In the genomic region with DNA sequence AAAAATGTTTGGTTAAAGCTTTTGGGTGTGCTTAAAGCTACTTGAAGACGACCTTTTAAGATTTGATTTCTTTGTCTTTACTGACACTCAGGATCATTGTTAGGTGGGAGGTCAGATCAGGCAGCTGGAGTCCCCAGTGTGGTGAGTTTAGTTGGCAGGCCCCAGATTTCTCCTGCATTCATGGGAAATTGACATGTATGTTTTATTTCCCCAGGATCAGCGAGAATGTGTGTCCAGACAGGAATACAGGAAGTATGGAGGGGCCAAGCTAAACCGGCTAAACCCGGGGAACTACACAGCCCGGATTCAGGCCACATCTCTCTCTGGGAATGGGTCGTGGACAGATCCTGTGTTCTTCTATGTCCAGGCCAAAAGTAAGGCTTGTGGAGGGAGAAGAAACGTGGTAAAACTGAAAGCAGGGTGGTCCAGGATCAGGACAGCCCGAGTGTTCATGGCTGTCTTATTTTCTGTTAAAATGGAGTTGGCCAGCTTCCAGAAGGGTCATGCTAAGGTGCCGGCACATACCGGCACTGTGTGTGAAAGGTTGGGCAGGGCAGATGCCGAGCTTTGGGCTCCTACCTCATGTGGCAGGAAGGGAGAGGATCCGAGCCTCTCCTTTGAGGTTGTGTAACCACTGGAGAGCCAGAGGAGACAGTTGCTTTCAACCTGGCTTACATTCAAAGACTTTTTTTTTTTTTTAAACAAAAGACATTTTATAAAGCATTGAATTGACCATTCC, we compare ENCODE assay signal across 17 cellular contexts.
DNase-seq lines count a peak whose midpoint lies in the region; ATAC-seq and TF ChIP-seq lines count a peak whose summit lies in the region.
"Had no signal": no experiment of that assay in that cellular context is flagged by ENCODE, and none has a peak within 500 bp of the region (broad histone marks: within the 10 kb centered on the region; RNA-seq: fewer than 3 reads in every experiment).

No MANE protein-coding gene starts in this region.

- no peaks in the 10 kb centered on the region for H3K9me3 ChIP-seq in RWPE2 (ENCODE audit: severe bottlenecking)
- H3K9me3 ChIP-seq in sigmoid colon, result no peaks in the 10 kb centered on the region
- H3K9me3 ChIP-seq in CD8-positive, alpha-beta memory T cell (ENCODE audit: low read length), result no peaks in the 10 kb centered on the region
- H3K9me3 ChIP-seq: Peyer's patch had no signal

- ATAC-seq in RWPE2 (ENCODE audit: low read depth) (peak; percentile 20; the same call in 1 of the 3 replicates), left lobe of liver (peak; percentile 26), HG02852 (IDR thresholded peaks at IDR 0.05; ENCODE audit: unreplicated experiment) (no peak)
- ATAC-seq: activated T-cell treated with anti-CD3 and anti-CD28 coated beads, Interleukin-2, amount 50 U/mL, for 72 hours had no signal

- TF ChIP-seq CTCF in RWPE2 (IDR thresholded peaks at IDR 0.05; ENCODE audit: poor library complexity, severe bottlenecking), result no peak
- TF ChIP-seq CTCF in sigmoid colon (IDR thresholded peaks at IDR 0.05), result no peak
- no peak for TF ChIP-seq CTCF in GM10248 (IDR thresholded peaks at IDR 0.05; ENCODE audit: control extremely low read depth, extremely low read depth, low read depth, missing control alignments)

- no peak for TF ChIP-seq POLR2A in sigmoid colon (IDR thresholded peaks at IDR 0.05)

- intact Hi-C loops in sigmoid colon (cut with DNase I), result no loop called here

- POLR2A ChIA-PET in GM10248 (lab: Yijun Ruan, JAX), result no interaction called here
- POLR2A ChIA-PET in CD8-positive, alpha-beta memory T cell (lab: Charles Lee), result no interaction called here

- no peak for TF ChIP-seq EP300 in sigmoid colon (IDR thresholded peaks at IDR 0.05)

- H3K9me3 Mint-ChIP-seq in CD8-positive, alpha-beta memory T cell, result peaks cover 0 to 2% (median 0%) of the 10 kb centered on the region in 5 donors
- H3K9me3 Mint-ChIP-seq: activated T-cell treated with anti-CD3 and anti-CD28 coated beads, Interleukin-2, amount 50 U/mL, for 72 hours; CD4-positive, alpha-beta memory T cell; stimulated activated naive CD8-positive, alpha-beta T cell treated with anti-CD3 and anti-CD28 coated beads, Interleukin-15, Interleukin-2, amounts not matched to agents 100 ng/mL and 50 ng/mL, for 24 hours had no signal

- no peak overlapping the region for H3K4me3 ChIP-seq in RWPE2 (ENCODE audit: severe bottlenecking)
- no peak overlapping the region for H3K4me3 ChIP-seq in sigmoid colon
- no peak overlapping the region for H3K4me3 ChIP-seq in CD8-positive, alpha-beta memory T cell (ENCODE audit: low read length)
- H3K4me3 ChIP-seq: Peyer's patch had no signal

- peaks cover 5 to 8% (median 8%) of the 10 kb centered on the region in 3 donors for H3K4me1 Mint-ChIP-seq in CD8-positive, alpha-beta memory T cell

- H3K27ac Mint-ChIP-seq in CD8-positive, alpha-beta memory T cell, result no peak overlapping the region
- H3K27ac Mint-ChIP-seq: activated T-cell treated with anti-CD3 and anti-CD28 coated beads, Interleukin-2, amount 50 U/mL, for 72 hours; stimulated activated naive CD8-positive, alpha-beta T cell treated with anti-CD3 and anti-CD28 coated beads, Interleukin-15, Interleukin-2, amounts not matched to agents 100 ng/mL and 50 ng/mL, for 24 hours had no signal

- no peak for DNase-seq in RWPE2 (ENCODE audit: low spot score)
- peak; percentile 84 to 91 for DNase-seq in dermis microvascular lymphatic vessel endothelial cell (ENCODE audit: low read depth in 2 of 2)
- no peak for DNase-seq in left lobe of liver (ENCODE audit: low spot score)
- no peak for DNase-seq in sigmoid colon
- no peak for DNase-seq in GM03348 (ENCODE audit: low spot score)
- no peak for DNase-seq in GM10248 (ENCODE audit: extremely low spot score)
- DNase-seq in CD8-positive, alpha-beta memory T cell, result no peak
- DNase-seq: activated CD4-positive, alpha-beta T cell treated with anti-CD3 and anti-CD28 coated beads, Interleukin-2, amount 50 U/mL, for 4 hours; activated T-cell treated with anti-CD3 and anti-CD28 coated beads, Interleukin-2, amount 50 U/mL, for 72 hours; CD4-positive, alpha-beta memory T cell; head of caudate nucleus; KG1; NCI-H1048; Peyer's patch; posterior cingulate gyrus had no signal

- H3K4me3 Mint-ChIP-seq in CD8-positive, alpha-beta memory T cell, result no peak overlapping the region
- H3K4me3 Mint-ChIP-seq: activated T-cell treated with anti-CD3 and anti-CD28 coated beads, Interleukin-2, amount 50 U/mL, for 72 hours; CD4-positive, alpha-beta memory T cell; stimulated activated naive CD8-positive, alpha-beta T cell treated with anti-CD3 and anti-CD28 coated beads, Interleukin-15, Interleukin-2, amounts not matched to agents 100 ng/mL and 50 ng/mL, for 24 hours had no signal

- H3K36me3 Mint-ChIP-seq in CD8-positive, alpha-beta memory T cell, result peaks cover 0 to 19% (median under 1%) of the 10 kb centered on the region in 3 donors

- CTCF ChIA-PET in GM10248 (lab: Yijun Ruan, JAX), result no interaction called here
- CTCF ChIA-PET in CD8-positive, alpha-beta memory T cell (lab: Charles Lee), result no interaction called here

- H3K27me3 Mint-ChIP-seq in CD8-positive, alpha-beta memory T cell, result no peaks in the 10 kb centered on the region
- H3K27me3 Mint-ChIP-seq: CD4-positive, alpha-beta memory T cell; stimulated activated naive CD8-positive, alpha-beta T cell treated with anti-CD3 and anti-CD28 coated beads, Interleukin-15, Interleukin-2, amounts not matched to agents 100 ng/mL and 50 ng/mL, for 24 hours had no signal

- 76 to 79% methylated on average over 12 of the region's 12 CpGs for WGBS in sigmoid colon, 2 donors

- H3K27ac ChIP-seq in RWPE2 (ENCODE audit: poor library complexity, severe bottlenecking) (peak overlapping the region; percentile 21), sigmoid colon (peak overlapping the region; percentile 38 to 61 (median 50))
- no peak overlapping the region for H3K27ac ChIP-seq in CD8-positive, alpha-beta memory T cell (ENCODE audit: low read depth, low read length)
- H3K27ac ChIP-seq: Peyer's patch had no signal

- H3K27me3 ChIP-seq in RWPE2 (ENCODE audit: insufficient read depth, poor library complexity, severe bottlenecking) (no peaks in the 10 kb centered on the region), sigmoid colon (no peaks in the 10 kb centered on the region)
- H3K27me3 ChIP-seq in CD8-positive, alpha-beta memory T cell (ENCODE audit: insufficient read depth, low read length, poor library complexity, severe bottlenecking), result no peaks in the 10 kb centered on the region
- H3K27me3 ChIP-seq: Peyer's patch had no signal

- H3K4me1 ChIP-seq in RWPE2 (ENCODE audit: insufficient read depth, poor library complexity, severe bottlenecking) (peaks cover 6% of the 10 kb centered on the region), sigmoid colon (peaks cover 0 to 36% (median 30%) of the 10 kb centered on the region in 4 donors)
- H3K4me1 ChIP-seq in CD8-positive, alpha-beta memory T cell (ENCODE audit: insufficient read depth, low read length), result no peaks in the 10 kb centered on the region
- H3K4me1 ChIP-seq: Peyer's patch had no signal

- H3K36me3 ChIP-seq in RWPE2 (ENCODE audit: low read depth) (peaks cover 97% of the 10 kb centered on the region), sigmoid colon (peaks cover 12 to 60% (median 32%) of the 10 kb centered on the region in 4 donors)
- peaks cover 13% of the 10 kb centered on the region for H3K36me3 ChIP-seq in CD8-positive, alpha-beta memory T cell (ENCODE audit: insufficient read depth, low read length)

Comparison
In these comparisons a context has a peak if more than half of its experiments do, and no peak if none do; other contexts are left out.
1. DNase-seq: peak in dermis microvascular lymphatic vessel endothelial cell (2 of 2); none in RWPE2 (single experiment), left lobe of liver (single experiment), sigmoid colon (single experiment), GM03348 (single experiment), GM10248 (single experiment) and CD8-positive, alpha-beta memory T cell (0 of 5).